1 cellular context compared by ENCODE assay signal in genomic region chr2:63494968-63495367, GRCh38.
TF ChIP-seq lines count a peak whose summit lies in the region.

No MANE protein-coding gene starts in this region.

TF ChIP-seq in GM23338, 12 proteins besides CTCF, POLR2A, EP300 and RAD21 (continued from another document):
- TF ChIP-seq, protein P1, sequence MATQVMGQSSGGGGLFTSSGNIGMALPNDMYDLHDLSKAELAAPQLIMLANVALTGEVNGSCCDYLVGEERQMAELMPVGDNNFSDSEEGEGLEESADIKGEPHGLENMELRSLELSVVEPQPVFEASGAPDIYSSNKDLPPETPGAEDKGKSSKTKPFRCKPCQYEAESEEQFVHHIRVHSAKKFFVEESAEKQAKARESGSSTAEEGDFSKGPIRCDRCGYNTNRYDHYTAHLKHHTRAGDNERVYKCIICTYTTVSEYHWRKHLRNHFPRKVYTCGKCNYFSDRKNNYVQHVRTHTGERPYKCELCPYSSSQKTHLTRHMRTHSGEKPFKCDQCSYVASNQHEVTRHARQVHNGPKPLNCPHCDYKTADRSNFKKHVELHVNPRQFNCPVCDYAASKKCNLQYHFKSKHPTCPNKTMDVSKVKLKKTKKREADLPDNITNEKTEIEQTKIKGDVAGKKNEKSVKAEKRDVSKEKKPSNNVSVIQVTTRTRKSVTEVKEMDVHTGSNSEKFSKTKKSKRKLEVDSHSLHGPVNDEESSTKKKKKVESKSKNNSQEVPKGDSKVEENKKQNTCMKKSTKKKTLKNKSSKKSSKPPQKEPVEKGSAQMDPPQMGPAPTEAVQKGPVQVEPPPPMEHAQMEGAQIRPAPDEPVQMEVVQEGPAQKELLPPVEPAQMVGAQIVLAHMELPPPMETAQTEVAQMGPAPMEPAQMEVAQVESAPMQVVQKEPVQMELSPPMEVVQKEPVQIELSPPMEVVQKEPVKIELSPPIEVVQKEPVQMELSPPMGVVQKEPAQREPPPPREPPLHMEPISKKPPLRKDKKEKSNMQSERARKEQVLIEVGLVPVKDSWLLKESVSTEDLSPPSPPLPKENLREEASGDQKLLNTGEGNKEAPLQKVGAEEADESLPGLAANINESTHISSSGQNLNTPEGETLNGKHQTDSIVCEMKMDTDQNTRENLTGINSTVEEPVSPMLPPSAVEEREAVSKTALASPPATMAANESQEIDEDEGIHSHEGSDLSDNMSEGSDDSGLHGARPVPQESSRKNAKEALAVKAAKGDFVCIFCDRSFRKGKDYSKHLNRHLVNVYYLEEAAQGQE (IDR thresholded peaks at IDR 0.05; ENCODE audit: unreplicated experiment), result no peak
- TF ChIP-seq ZNF114 (CRISPR knock-in tag; IDR thresholded peaks at IDR 0.05) (no peak), JUNB (IDR thresholded peaks at IDR 0.05; ENCODE audit: unreplicated experiment) (no peak)
- TF ChIP-seq, protein P2, sequence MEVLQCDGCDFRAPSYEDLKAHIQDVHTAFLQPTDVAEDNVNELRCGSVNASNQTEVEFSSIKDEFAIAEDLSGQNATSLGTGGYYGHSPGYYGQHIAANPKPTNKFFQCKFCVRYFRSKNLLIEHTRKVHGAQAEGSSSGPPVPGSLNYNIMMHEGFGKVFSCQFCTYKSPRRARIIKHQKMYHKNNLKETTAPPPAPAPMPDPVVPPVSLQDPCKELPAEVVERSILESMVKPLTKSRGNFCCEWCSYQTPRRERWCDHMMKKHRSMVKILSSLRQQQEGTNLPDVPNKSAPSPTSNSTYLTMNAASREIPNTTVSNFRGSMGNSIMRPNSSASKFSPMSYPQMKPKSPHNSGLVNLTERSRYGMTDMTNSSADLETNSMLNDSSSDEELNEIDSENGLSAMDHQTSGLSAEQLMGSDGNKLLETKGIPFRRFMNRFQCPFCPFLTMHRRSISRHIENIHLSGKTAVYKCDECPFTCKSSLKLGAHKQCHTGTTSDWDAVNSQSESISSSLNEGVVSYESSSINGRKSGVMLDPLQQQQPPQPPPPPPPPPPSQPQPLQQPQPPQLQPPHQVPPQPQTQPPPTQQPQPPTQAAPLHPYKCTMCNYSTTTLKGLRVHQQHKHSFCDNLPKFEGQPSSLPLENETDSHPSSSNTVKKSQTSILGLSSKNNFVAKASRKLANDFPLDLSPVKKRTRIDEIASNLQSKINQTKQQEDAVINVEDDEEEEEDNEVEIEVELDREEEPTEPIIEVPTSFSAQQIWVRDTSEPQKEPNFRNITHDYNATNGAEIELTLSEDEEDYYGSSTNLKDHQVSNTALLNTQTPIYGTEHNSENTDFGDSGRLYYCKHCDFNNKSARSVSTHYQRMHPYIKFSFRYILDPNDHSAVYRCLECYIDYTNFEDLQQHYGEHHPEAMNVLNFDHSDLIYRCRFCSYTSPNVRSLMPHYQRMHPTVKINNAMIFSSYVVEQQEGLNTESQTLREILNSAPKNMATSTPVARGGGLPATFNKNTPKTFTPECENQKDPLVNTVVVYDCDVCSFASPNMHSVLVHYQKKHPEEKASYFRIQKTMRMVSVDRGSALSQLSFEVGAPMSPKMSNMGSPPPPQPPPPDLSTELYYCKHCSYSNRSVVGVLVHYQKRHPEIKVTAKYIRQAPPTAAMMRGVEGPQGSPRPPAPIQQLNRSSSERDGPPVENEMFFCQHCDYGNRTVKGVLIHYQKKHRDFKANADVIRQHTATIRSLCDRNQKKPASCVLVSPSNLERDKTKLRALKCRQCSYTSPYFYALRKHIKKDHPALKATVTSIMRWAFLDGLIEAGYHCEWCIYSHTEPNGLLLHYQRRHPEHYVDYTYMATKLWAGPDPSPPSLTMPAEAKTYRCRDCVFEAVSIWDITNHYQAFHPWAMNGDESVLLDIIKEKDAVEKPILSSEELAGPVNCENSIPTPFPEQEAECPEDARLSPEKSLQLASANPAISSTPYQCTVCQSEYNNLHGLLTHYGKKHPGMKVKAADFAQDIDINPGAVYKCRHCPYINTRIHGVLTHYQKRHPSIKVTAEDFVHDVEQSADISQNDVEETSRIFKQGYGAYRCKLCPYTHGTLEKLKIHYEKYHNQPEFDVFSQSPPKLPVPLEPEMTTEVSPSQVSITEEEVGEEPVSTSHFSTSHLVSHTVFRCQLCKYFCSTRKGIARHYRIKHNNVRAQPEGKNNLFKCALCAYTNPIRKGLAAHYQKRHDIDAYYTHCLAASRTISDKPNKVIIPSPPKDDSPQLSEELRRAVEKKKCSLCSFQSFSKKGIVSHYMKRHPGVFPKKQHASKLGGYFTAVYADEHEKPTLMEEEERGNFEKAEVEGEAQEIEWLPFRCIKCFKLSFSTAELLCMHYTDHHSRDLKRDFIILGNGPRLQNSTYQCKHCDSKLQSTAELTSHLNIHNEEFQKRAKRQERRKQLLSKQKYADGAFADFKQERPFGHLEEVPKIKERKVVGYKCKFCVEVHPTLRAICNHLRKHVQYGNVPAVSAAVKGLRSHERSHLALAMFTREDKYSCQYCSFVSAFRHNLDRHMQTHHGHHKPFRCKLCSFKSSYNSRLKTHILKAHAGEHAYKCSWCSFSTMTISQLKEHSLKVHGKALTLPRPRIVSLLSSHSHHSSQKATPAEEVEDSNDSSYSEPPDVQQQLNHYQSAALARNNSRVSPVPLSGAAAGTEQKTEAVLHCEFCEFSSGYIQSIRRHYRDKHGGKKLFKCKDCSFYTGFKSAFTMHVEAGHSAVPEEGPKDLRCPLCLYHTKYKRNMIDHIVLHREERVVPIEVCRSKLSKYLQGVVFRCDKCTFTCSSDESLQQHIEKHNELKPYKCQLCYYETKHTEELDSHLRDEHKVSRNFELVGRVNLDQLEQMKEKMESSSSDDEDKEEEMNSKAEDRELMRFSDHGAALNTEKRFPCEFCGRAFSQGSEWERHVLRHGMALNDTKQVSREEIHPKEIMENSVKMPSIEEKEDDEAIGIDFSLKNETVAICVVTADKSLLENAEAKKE (CRISPR knock-in tag; IDR thresholded peaks at IDR 0.05), result no peak
